In the genomic region with DNA sequence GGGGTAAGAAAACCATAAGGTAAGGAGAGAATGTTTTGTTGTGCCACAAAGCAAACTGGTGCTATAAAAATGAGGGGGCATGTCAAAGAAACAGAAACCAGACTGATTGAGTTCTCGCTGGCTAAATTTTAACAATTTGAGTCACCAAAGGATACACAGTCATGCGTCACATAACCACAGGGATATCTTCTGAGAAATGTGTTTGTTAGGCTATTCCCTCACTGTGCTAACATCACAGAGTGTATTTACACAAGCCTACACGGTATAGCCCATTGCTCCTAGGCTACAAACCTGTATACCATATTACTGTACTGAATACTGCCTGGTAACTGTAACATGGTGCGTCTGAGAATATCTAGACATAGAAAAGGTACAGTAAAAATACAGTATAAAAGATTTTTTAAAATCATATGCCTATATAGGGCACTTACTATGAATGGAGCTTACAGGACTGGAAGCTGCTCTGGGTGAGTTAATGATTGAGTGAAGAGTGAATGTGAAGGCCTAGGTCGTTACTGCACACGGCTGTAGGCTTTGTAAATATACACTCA, we compare ENCODE assay signal across 9 cellular contexts. TPM values are rescaled to one million over a fixed set of nuclear protein-coding genes. Genes with fewer than 3 reads are reported as not detected.
A peak's percentile ranks its signal among the peaks of the same experiment; 100 is the strongest.
DNase-seq lines count a peak whose midpoint lies in the region; ATAC-seq, FAIRE-seq and TF ChIP-seq lines count a peak whose summit lies in the region.
"Had no signal": no experiment of that assay in that cellular context is flagged by ENCODE, and none has a peak within 500 bp of the region (broad histone marks: within the 10 kb centered on the region; RNA-seq: fewer than 3 reads in every experiment).

No MANE protein-coding gene starts in this region.

- no peak for TF ChIP-seq CTCF in D721Med (IDR thresholded peaks at IDR 0.05; ENCODE audit: insufficient read depth, missing control alignments)
- no peak for TF ChIP-seq CTCF in gastrocnemius medialis (IDR thresholded peaks at IDR 0.05 in 4 of 5, conservative IDR thresholded peaks at IDR 0.05 in 1 of 5)

- peak overlapping the region; percentile 33 for H3K27ac Mint-ChIP-seq in activated T-helper 2 cell treated with anti-CD3 and anti-CD28 coated beads, Interferon-gamma antibody, Interleukin-2, Interleukin-4, amounts not matched to agents 10 μg/mL and 5 μg/mL and 100 μg/mL, durations not matched to agents 14 hours and 24 hours and 36 hours
- peak overlapping the region in 3 of 9 donors; percentile 30 to 79 (median 40) for H3K27ac Mint-ChIP-seq in naive thymus-derived CD4-positive, alpha-beta T cell

- no peak for DNase-seq in D721Med (ENCODE audit: insufficient read length, low spot score)
- peak; percentile 44 for DNase-seq in activated T-helper 2 cell treated with anti-CD3 and anti-CD28 coated beads, Interferon-gamma antibody, Interleukin-2, Interleukin-4, amounts not matched to agents 10 μg/mL and 5 μg/mL and 100 μg/mL, durations not matched to agents 14 hours and 24 hours and 36 hours (ENCODE audit: low spot score)
- DNase-seq in naive thymus-derived CD4-positive, alpha-beta T cell, result peak in 7 of 9 donors; percentile 10 to 49 (median 35)
- DNase-seq in gastrocnemius medialis, result no peak
- DNase-seq in NCI-H2196 (lab: John Stamatoyannopoulos, UW; ENCODE audit: unreplicated experiment), result no peak
- no peak for DNase-seq in GDM1 (lab: John Stamatoyannopoulos, UW)

- H3K4me3 ChIP-seq in naive thymus-derived CD4-positive, alpha-beta T cell (ENCODE audit: low read length), result no peak overlapping the region
- H3K4me3 ChIP-seq in gastrocnemius medialis, result no peak overlapping the region
- H3K4me3 ChIP-seq: skin epidermis had no signal

- H3K27ac ChIP-seq in naive thymus-derived CD4-positive, alpha-beta T cell (ENCODE audit: low read depth, low read length), result no peak overlapping the region
- H3K27ac ChIP-seq in gastrocnemius medialis, result no peak overlapping the region

- intact Hi-C loops in activated T-helper 2 cell treated with anti-CD3 and anti-CD28 coated beads, Interferon-gamma antibody, Interleukin-2, Interleukin-4, amounts not matched to agents 10 μg/mL and 5 μg/mL and 100 μg/mL, durations not matched to agents 14 hours and 24 hours and 36 hours (cut with micrococcal nuclease), result loop anchor here (1.0 to 5.0 kb wide), 5 partner anchors 22 to 78 kb away; a partner anchor contains a TSS
- intact Hi-C loops in naive thymus-derived CD4-positive, alpha-beta T cell (cut with micrococcal nuclease), result loop anchor here (1.0 to 2.0 kb wide), 6 partner anchors 15 to 386 kb away; a partner anchor contains a TSS
- intact Hi-C loops in gastrocnemius medialis (cut with DNase I; ENCODE audit: low total_unique reads), result no loop called here

- H3K9me3 ChIP-seq in naive thymus-derived CD4-positive, alpha-beta T cell (ENCODE audit: control insufficient read depth in 2 of 3, low read length in 3 of 3), result no peaks in the 10 kb centered on the region
- no peaks in the 10 kb centered on the region for H3K9me3 ChIP-seq in gastrocnemius medialis

- H3K4me1 ChIP-seq in naive thymus-derived CD4-positive, alpha-beta T cell (ENCODE audit: control insufficient read depth in 2 of 2, insufficient read depth in 2 of 2, low read length in 2 of 2), result peaks cover 0 to 13% of the 10 kb centered on the region in 2 donors
- peaks cover 0 to 5% of the 10 kb centered on the region in 2 donors for H3K4me1 ChIP-seq in gastrocnemius medialis

- peak; percentile 21 for FAIRE-seq in D721Med (lab: Jason Lieb, UNC)

- CTCF ChIA-PET in naive thymus-derived CD4-positive, alpha-beta T cell (lab: Charles Lee), result interaction anchor here (1.4 kb wide), 1 partner anchor 16 kb away, joined by 5 read pairs; no protein-coding TSS in a partner anchor

- no peaks in the 10 kb centered on the region for H3K27me3 Mint-ChIP-seq in activated T-helper 2 cell treated with anti-CD3 and anti-CD28 coated beads, Interferon-gamma antibody, Interleukin-2, Interleukin-4, amounts not matched to agents 10 μg/mL and 5 μg/mL and 100 μg/mL, durations not matched to agents 14 hours and 24 hours and 36 hours (ENCODE audit: low read depth)
- H3K27me3 Mint-ChIP-seq in naive thymus-derived CD4-positive, alpha-beta T cell, result no peaks in the 10 kb centered on the region

- H3K36me3 Mint-ChIP-seq in activated T-helper 2 cell treated with anti-CD3 and anti-CD28 coated beads, Interferon-gamma antibody, Interleukin-2, Interleukin-4, amounts not matched to agents 10 μg/mL and 5 μg/mL and 100 μg/mL, durations not matched to agents 14 hours and 24 hours and 36 hours (ENCODE audit: low read depth), result peaks cover 18% of the 10 kb centered on the region
- H3K36me3 Mint-ChIP-seq in naive thymus-derived CD4-positive, alpha-beta T cell, result peaks cover 4 to 25% (median 12%) of the 10 kb centered on the region in 5 donors

- peak overlapping the region; percentile 13 for H3K4me3 Mint-ChIP-seq in activated T-helper 2 cell treated with anti-CD3 and anti-CD28 coated beads, Interferon-gamma antibody, Interleukin-2, Interleukin-4, amounts not matched to agents 10 μg/mL and 5 μg/mL and 100 μg/mL, durations not matched to agents 14 hours and 24 hours and 36 hours (ENCODE audit: low read depth)
- H3K4me3 Mint-ChIP-seq in naive thymus-derived CD4-positive, alpha-beta T cell, result peak overlapping the region in 2 of 10 donors; percentile 10 to 74

- H3K9me3 Mint-ChIP-seq in activated T-helper 2 cell treated with anti-CD3 and anti-CD28 coated beads, Interferon-gamma antibody, Interleukin-2, Interleukin-4, amounts not matched to agents 10 μg/mL and 5 μg/mL and 100 μg/mL, durations not matched to agents 14 hours and 24 hours and 36 hours, result peaks cover 4% of the 10 kb centered on the region
- peaks cover 0 to 4% (median 1%) of the 10 kb centered on the region in 11 donors for H3K9me3 Mint-ChIP-seq in naive thymus-derived CD4-positive, alpha-beta T cell

- POLR2A ChIA-PET in naive thymus-derived CD4-positive, alpha-beta T cell (lab: Charles Lee), result no interaction called here

- TF ChIP-seq POLR2A in gastrocnemius medialis (IDR thresholded peaks at IDR 0.05), result no peak

- peaks cover 37% of the 10 kb centered on the region for H3K4me1 Mint-ChIP-seq in activated T-helper 2 cell treated with anti-CD3 and anti-CD28 coated beads, Interferon-gamma antibody, Interleukin-2, Interleukin-4, amounts not matched to agents 10 μg/mL and 5 μg/mL and 100 μg/mL, durations not matched to agents 14 hours and 24 hours and 36 hours (ENCODE audit: low read depth)
- peaks cover 30 to 56% (median 45%) of the 10 kb centered on the region in 7 donors for H3K4me1 Mint-ChIP-seq in naive thymus-derived CD4-positive, alpha-beta T cell

- no peaks in the 10 kb centered on the region for H3K27me3 ChIP-seq in naive thymus-derived CD4-positive, alpha-beta T cell (ENCODE audit: control insufficient read depth in 2 of 2, insufficient read depth in 2 of 2, low read length in 2 of 2)
- no peaks in the 10 kb centered on the region for H3K27me3 ChIP-seq in gastrocnemius medialis

- in situ Hi-C loops in gastrocnemius medialis (cut with MboI; ENCODE audit: low sequenced_read_pairs in 4 of 4), result no loop called here

- peaks cover 0 to 3% (median 0%) of the 10 kb centered on the region in 3 experiments for H3K36me3 ChIP-seq in naive thymus-derived CD4-positive, alpha-beta T cell (ENCODE audit: control insufficient read depth in 2 of 3, insufficient read depth in 3 of 3, low read length in 3 of 3)
- H3K36me3 ChIP-seq in gastrocnemius medialis, result no peaks in the 10 kb centered on the region

- ATAC-seq in GM19351 (IDR thresholded peaks at IDR 0.05; ENCODE audit: unreplicated experiment) (peak; percentile 99), HG03280 (IDR thresholded peaks at IDR 0.05; ENCODE audit: unreplicated experiment) (peak; percentile 98), gastrocnemius medialis (no peak)
- ATAC-seq in naive thymus-derived CD4-positive, alpha-beta T cell, result peak; percentile 97

RNA-seq across cellular contexts. Expression of a gene that starts 50.1 kb away (rescaled TPM):
- total RNA-seq in activated T-helper 2 cell treated with anti-CD3 and anti-CD28 coated beads, Interferon-gamma antibody, Interleukin-2, Interleukin-4, amounts not matched to agents 10 μg/mL and 5 μg/mL and 100 μg/mL, durations not matched to agents 14 hours and 24 hours and 36 hours, result 37.8 and 47.3 TPM in 2 replicates
- 100 to 1,000 TPM in 4 of 5 experiments, 10 to 100 TPM in 1; 57.5 to 139 (median 116) TPM for total RNA-seq in naive thymus-derived CD4-positive, alpha-beta T cell
- 10 to 100 TPM; 40.4 to 50.5 TPM for polyA plus RNA-seq in naive thymus-derived CD4-positive, alpha-beta T cell
- 10 to 100 TPM; 23.5 to 40.8 (median 28.8) TPM for total RNA-seq in gastrocnemius medialis

Comparison
In these comparisons a context has a peak if more than half of its experiments do, and no peak if none do; other contexts are left out.
1. DNase-seq: peak in activated T-helper 2 cell treated with anti-CD3 and anti-CD28 coated beads, Interferon-gamma antibody, Interleukin-2, Interleukin-4, amounts not matched to agents 10 μg/mL and 5 μg/mL and 100 μg/mL, durations not matched to agents 14 hours and 24 hours and 36 hours (single experiment) and naive thymus-derived CD4-positive, alpha-beta T cell (7 of 9); none in D721Med (single experiment), gastrocnemius medialis (0 of 2), NCI-H2196 (single experiment) and GDM1 (single experiment).
2. ATAC-seq: peak in GM19351 (single experiment), HG03280 (single experiment) and naive thymus-derived CD4-positive, alpha-beta T cell (single experiment); none in gastrocnemius medialis (0 of 2).